ENCODE assay signal across 8 cellular contexts in genomic region chr3:105997800-105998526, GRCh38.
DNase-seq lines count a peak whose midpoint lies in the region; ATAC-seq and TF ChIP-seq lines count a peak whose summit lies in the region.

No MANE protein-coding gene starts in this region.

- no peak for TF ChIP-seq POLR2A in esophagus muscularis mucosa (IDR thresholded peaks at IDR 0.05; ENCODE audit: low read depth)

- TF ChIP-seq CTCF in cardiac fibroblast (IDR thresholded peaks at IDR 0.05; ENCODE audit: low read depth, low read length) (no peak), esophagus muscularis mucosa (IDR thresholded peaks at IDR 0.05) (no peak)

- DNase-seq in CMK (ENCODE audit: low read depth) (peak; percentile 11), NCI-H226 (peak; percentile 94), cardiac fibroblast (ENCODE audit: low read depth in 2 of 2) (peak; percentile 95 to 96), middle frontal gyrus (ENCODE audit: extremely low spot score, low spot score) (peak; percentile 11), esophagus muscularis mucosa (ENCODE audit: extremely low spot score) (no peak), NCI-H2029 treated with DMSO at 0.1 percent for 48 hours (lab: John Stamatoyannopoulos, UW) (no peak)

- intact Hi-C loops in esophagus muscularis mucosa (cut with DNase I) = no loop called here

- no peak for TF ChIP-seq EP300 in esophagus muscularis mucosa (IDR thresholded peaks at IDR 0.05)

- H3K4me1 ChIP-seq in esophagus muscularis mucosa = peaks cover 0 to 7% (median 0%) of the 10 kb centered on the region in 4 donors

- H3K36me3 ChIP-seq in esophagus muscularis mucosa = no peaks in the 10 kb centered on the region

- H3K27me3 ChIP-seq in esophagus muscularis mucosa = no peaks in the 10 kb centered on the region

- ATAC-seq in HG03342 (IDR thresholded peaks at IDR 0.05; ENCODE audit: unreplicated experiment) (no peak), GM19467 (IDR thresholded peaks at IDR 0.05; ENCODE audit: unreplicated experiment) (no peak)

- 88% methylated on average over 3 of the region's 3 CpGs for whole genome bisulfite sequencing in esophagus muscularis mucosa

- H3K4me3 ChIP-seq in cardiac fibroblast (replicated peaks in 1 of 2; ENCODE audit: low read depth in 2 of 2, low read length in 2 of 2) = peak overlapping the region; percentile 12 to 41
- H3K4me3 ChIP-seq in esophagus muscularis mucosa = no peak overlapping the region

- H3K9me3 ChIP-seq in esophagus muscularis mucosa = peaks cover 0 to 12% (median 5%) of the 10 kb centered on the region in 4 donors

- H3K27ac ChIP-seq in esophagus muscularis mucosa (replicated peaks in 1 of 4) = no peak overlapping the region

Comparison
In these comparisons a context has a peak if more than half of its experiments do, and no peak if none do; other contexts are left out.
1. DNase-seq: peak in CMK (single experiment), NCI-H226 (single experiment), cardiac fibroblast (2 of 2) and middle frontal gyrus (single experiment); none in esophagus muscularis mucosa (single experiment) and NCI-H2029 treated with DMSO at 0.1 percent for 48 hours (single experiment).
2. H3K4me3 ChIP-seq: peak in cardiac fibroblast (2 of 2); none in esophagus muscularis mucosa (0 of 4).